8 cellular contexts compared by ENCODE assay signal in genomic region chr17:42676424-42677011, GRCh38. TPM values are rescaled to one million over a fixed set of nuclear protein-coding genes. Genes with fewer than 3 reads are reported as not detected.
A peak's percentile ranks its signal among the peaks of the same experiment; 100 is the strongest.
DNase-seq lines count a peak whose midpoint lies in the region; ATAC-seq and TF ChIP-seq lines count a peak whose summit lies in the region.

Gene PLEKHH3, minus strand, starts transcription at chr17:42676994. Its CDS starts 431 bp downstream, at chr17:42676563.

- H3K27me3 ChIP-seq in GM06990 (replicated peaks; ENCODE audit: control insufficient read depth, insufficient read depth, low read length) (no peaks in the 10 kb centered on the region), gastrocnemius medialis (no peaks in the 10 kb centered on the region)

- peaks cover 57 to 62% of the 10 kb centered on the region in 2 donors for H3K4me1 ChIP-seq in gastrocnemius medialis

- peak within 1 kb of the TSS; percentile 65 for H3K27ac Mint-ChIP-seq in activated T-helper 17 cell treated with anti-CD3 and anti-CD28 coated beads, Interleukin-2, amount 50 U/mL, for 72 hours

- peaks cover 22% of the 10 kb centered on the region for H3K27me3 Mint-ChIP-seq in activated T-helper 17 cell treated with anti-CD3 and anti-CD28 coated beads, Interleukin-2, amount 50 U/mL, for 72 hours

- H3K4me3 ChIP-seq in GM06990 (replicated peaks; ENCODE audit: low read depth, low read length) (peak within 1 kb of the TSS; percentile 90), gastrocnemius medialis (peak within 1 kb of the TSS; percentile 76 to 99 (median 97))

- no peak for TF ChIP-seq CTCF in GM06990 (IDR thresholded peaks at IDR 0.05; ENCODE audit: insufficient read depth, low read length, poor library complexity, severe bottlenecking)
- TF ChIP-seq CTCF in gastrocnemius medialis (IDR thresholded peaks at IDR 0.05 in 4 of 5, conservative IDR thresholded peaks at IDR 0.05 in 1 of 5), result peak in 3 of 5 experiments; percentile 24 to 41 (median 37)

- DNase-seq in GM06990 (ENCODE audit: extremely low read depth, insufficient read length) (no peak), M059J (ENCODE audit: low read depth) (no peak), left ventricle myocardium superior (no peak), gastrocnemius medialis (no peak), activated gamma-delta T cell (lab: John Stamatoyannopoulos, UW) (no peak), T-helper 9 cell (no peak)

- ATAC-seq in activated T-helper 17 cell treated with anti-CD3 and anti-CD28 coated beads, Interleukin-2, amount 50 U/mL, for 72 hours (replicated peaks), result no peak
- ATAC-seq in left ventricle myocardium superior (peak; percentile 1), gastrocnemius medialis (peak; percentile 5 to 10), HG02763 (IDR thresholded peaks at IDR 0.05; ENCODE audit: unreplicated experiment) (no peak)

- intact Hi-C loops in left ventricle myocardium superior (cut with micrococcal nuclease), result no loop called here
- intact Hi-C loops in gastrocnemius medialis (cut with DNase I; ENCODE audit: low total_unique reads), result loop anchor here (2.0 kb wide), 1 partner anchor 58 kb away; no protein-coding TSS in a partner anchor

- peaks cover 11% of the 10 kb centered on the region for H3K36me3 ChIP-seq in GM06990 (ENCODE audit: control insufficient read depth, insufficient read depth, low read length)
- peaks cover 0 to 18% of the 10 kb centered on the region in 2 donors for H3K36me3 ChIP-seq in gastrocnemius medialis

- peak within 1 kb of the TSS; percentile 93 to 100 (median 98) for H3K27ac ChIP-seq in gastrocnemius medialis

- no peaks in the 10 kb centered on the region for H3K36me3 Mint-ChIP-seq in activated T-helper 17 cell treated with anti-CD3 and anti-CD28 coated beads, Interleukin-2, amount 50 U/mL, for 72 hours (ENCODE audit: low read depth)

- in situ Hi-C loops in gastrocnemius medialis (cut with MboI; ENCODE audit: low sequenced_read_pairs in 4 of 4), result loop anchor here in 3 of 4 donors (10.0 to 25.0 kb wide), 2 partner anchors 62 to 89 kb away; partner anchors contain the start of gene PSMC3IP (in 2 of the 3)

- H3K4me1 Mint-ChIP-seq in activated T-helper 17 cell treated with anti-CD3 and anti-CD28 coated beads, Interleukin-2, amount 50 U/mL, for 72 hours, result peaks cover 11% of the 10 kb centered on the region

- H3K4me3 Mint-ChIP-seq in activated T-helper 17 cell treated with anti-CD3 and anti-CD28 coated beads, Interleukin-2, amount 50 U/mL, for 72 hours, result peak within 1 kb of the TSS; percentile 87

- no peaks in the 10 kb centered on the region for H3K9me3 Mint-ChIP-seq in activated T-helper 17 cell treated with anti-CD3 and anti-CD28 coated beads, Interleukin-2, amount 50 U/mL, for 72 hours

- peak; percentile 92 to 96 for TF ChIP-seq POLR2A in gastrocnemius medialis (IDR thresholded peaks at IDR 0.05)

- no peaks in the 10 kb centered on the region for H3K9me3 ChIP-seq in gastrocnemius medialis

RNA-seq across cellular contexts. Expression of gene PLEKHH3, which starts in this region (rescaled TPM):
- total RNA-seq in M059J (2014; rRNA removed; shearing (Covaris generic)), result 14.9 and 17.8 TPM in 2 replicates
- 1 to 10 TPM in 1 of 2 donors, under 1 TPM in 1; 0.61 to 1.5 TPM for total RNA-seq in activated T-helper 17 cell treated with anti-CD3 and anti-CD28 coated beads, Interleukin-2, amount 50 U/mL, for 72 hours
- total RNA-seq in left ventricle myocardium superior (35.7 TPM), gastrocnemius medialis (10 to 100 TPM; 13.4 to 36.0 (median 31.3) TPM)

Comparison
In these comparisons a context has a peak if more than half of its experiments do, and no peak if none do; other contexts are left out.
1. ATAC-seq: peak in left ventricle myocardium superior (single experiment) and gastrocnemius medialis (2 of 2); none in activated T-helper 17 cell treated with anti-CD3 and anti-CD28 coated beads, Interleukin-2, amount 50 U/mL, for 72 hours (single experiment) and HG02763 (single experiment).